1 cellular context compared by ENCODE assay signal in the genomic region with DNA sequence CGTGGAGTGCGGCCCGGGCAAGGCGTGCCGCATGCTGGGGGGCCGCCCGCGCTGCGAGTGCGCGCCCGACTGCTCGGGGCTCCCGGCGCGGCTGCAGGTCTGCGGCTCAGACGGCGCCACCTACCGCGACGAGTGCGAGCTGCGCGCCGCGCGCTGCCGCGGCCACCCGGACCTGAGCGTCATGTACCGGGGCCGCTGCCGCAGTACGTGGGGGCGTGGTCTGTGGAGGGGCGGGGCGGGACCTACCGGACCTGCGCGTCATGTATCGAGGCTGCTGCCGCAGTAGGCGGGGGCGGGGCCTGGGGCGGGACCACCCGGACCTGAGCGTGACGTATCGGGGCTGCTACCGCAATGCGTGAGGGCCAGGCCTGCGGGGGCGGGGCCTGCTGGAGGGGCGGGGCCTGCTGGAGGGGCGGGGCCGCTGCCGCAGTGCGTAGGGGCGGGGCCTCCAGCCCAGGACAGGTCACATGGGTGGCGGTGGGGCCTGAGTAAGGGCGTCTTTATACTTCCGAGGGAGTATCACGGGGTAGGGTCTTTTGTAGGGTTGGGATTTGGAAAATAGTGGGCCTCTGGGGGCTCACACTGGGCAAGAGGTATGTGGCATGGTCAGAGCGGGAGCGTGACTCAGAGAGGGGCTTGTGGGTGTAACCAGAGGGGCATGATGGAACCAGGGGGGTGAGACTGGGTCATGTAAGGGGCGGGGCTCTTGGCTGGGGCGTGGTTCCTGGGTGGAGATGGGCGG.
TF ChIP-seq lines count a peak whose summit lies in the region.

No MANE protein-coding gene starts in this region.

TF ChIP-seq in IMR-90, 13 proteins besides CTCF, POLR2A, EP300 and RAD21 (continued from another document):
- TF ChIP-seq MXI1 (IDR thresholded peaks at IDR 0.05; ENCODE audit: borderline replicate concordance, low read depth, low read length), result no peak
- TF ChIP-seq, protein P1, sequence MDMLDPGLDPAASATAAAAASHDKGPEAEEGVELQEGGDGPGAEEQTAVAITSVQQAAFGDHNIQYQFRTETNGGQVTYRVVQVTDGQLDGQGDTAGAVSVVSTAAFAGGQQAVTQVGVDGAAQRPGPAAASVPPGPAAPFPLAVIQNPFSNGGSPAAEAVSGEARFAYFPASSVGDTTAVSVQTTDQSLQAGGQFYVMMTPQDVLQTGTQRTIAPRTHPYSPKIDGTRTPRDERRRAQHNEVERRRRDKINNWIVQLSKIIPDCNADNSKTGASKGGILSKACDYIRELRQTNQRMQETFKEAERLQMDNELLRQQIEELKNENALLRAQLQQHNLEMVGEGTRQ (IDR thresholded peaks at IDR 0.05; ENCODE audit: low read depth, low read length), result peak; percentile 79
- TF ChIP-seq NFE2L2 (IDR thresholded peaks at IDR 0.05; ENCODE audit: low read depth, low read length), result no peak
- TF ChIP-seq BHLHE40 (IDR thresholded peaks at IDR 0.05; ENCODE audit: low read depth, low read length), result peak; percentile 45
- no peak for TF ChIP-seq CEBPB (IDR thresholded peaks at IDR 0.05; ENCODE audit: low read depth, low read length)
- TF ChIP-seq MAZ (IDR thresholded peaks at IDR 0.05; ENCODE audit: borderline replicate concordance, low read depth, low read length), result peak; percentile 60; the same call in 1 of the 2 replicates
- TF ChIP-seq FOS (IDR thresholded peaks at IDR 0.05; ENCODE audit: low read depth, low read length), result 0 out of 2 replicates have a peak, but pooled peaks have one; percentile 17
